ENCODE assay signal across 26 cellular contexts in genomic region chr4:31108762-31109161, GRCh38.
"Had no signal": no experiment of that assay in that cellular context is flagged by ENCODE, and none has a peak within 500 bp of the region (broad histone marks: within the 10 kb centered on the region; RNA-seq: fewer than 3 reads in every experiment).

No MANE protein-coding gene starts in this region.

- H3K4me3 ChIP-seq: ascending aorta, body of pancreas, MG63 had no signal

- H3K36me3 Mint-ChIP-seq: activated naive CD4-positive, alpha-beta T cell treated with anti-CD3 and anti-CD28 coated beads, Interleukin-2, amount 50 U/mL, for 72 hours; T-cell had no signal

- H3K4me3 Mint-ChIP-seq: activated CD4-positive, alpha-beta T cell treated with anti-CD3 and anti-CD28 coated beads for 36 hours; activated CD8-positive, alpha-beta T cell treated with anti-CD3 and anti-CD28 coated beads for 36 hours; activated naive CD8-positive, alpha-beta T cell treated with anti-CD3 and anti-CD28 coated beads, Interleukin-2, amount 50 U/mL, for 24 hours; activated T-helper 1 cell treated with anti-CD3 and anti-CD28 coated beads, Interleukin-12 subunit alpha, Interleukin-12 subunit beta, Interleukin-2, Interleukin-4 antibody, amounts not matched to agents 30 ng/mL and 10 ng/mL and 1 ng/mL, durations not matched to agents 14 hours and 24 hours and 36 hours; T-cell had no signal

- H3K36me3 ChIP-seq: ascending aorta, MG63 had no signal

- H3K9me3 Mint-ChIP-seq: activated naive CD8-positive, alpha-beta T cell treated with anti-CD3 and anti-CD28 coated beads, Interleukin-2, amount 50 U/mL, for 24 hours had no signal

- H3K27ac ChIP-seq: body of pancreas had no signal

- ATAC-seq: activated CD4-positive, alpha-beta T cell treated with anti-CD3 and anti-CD28 coated beads for 36 hours; activated CD8-positive, alpha-beta T cell treated with anti-CD3 and anti-CD28 coated beads for 36 hours; activated naive CD4-positive, alpha-beta T cell treated with anti-CD3 and anti-CD28 coated beads, Interleukin-2, amount 50 U/mL, for 72 hours; activated naive CD8-positive, alpha-beta T cell treated with anti-CD3 and anti-CD28 coated beads, Interleukin-2, amount 50 U/mL, for 24 hours; body of pancreas; T-cell had no signal

- H3K9me3 ChIP-seq: ascending aorta, body of pancreas, MG63 had no signal

- DNase-seq: activated CD4-positive, alpha-beta T cell treated with anti-CD3 and anti-CD28 coated beads for 36 hours; activated CD8-positive, alpha-beta memory T cell treated with anti-CD3 and anti-CD28 coated beads, Interleukin-2, amount 50 U/mL, for 4 hours; activated CD8-positive, alpha-beta T cell treated with anti-CD3 and anti-CD28 coated beads for 36 hours; activated effector memory CD4-positive, alpha-beta T cell treated with Interleukin-2 at 50 U/mL for 16 hours; activated naive CD4-positive, alpha-beta T cell treated with Interleukin-2 at 50 U/mL for 16 hours; activated naive CD8-positive, alpha-beta T cell treated with anti-CD3 and anti-CD28 coated beads, Interleukin-2, amount 50 U/mL, for 24 hours; amniotic stem cell; body of pancreas; MG63; MV-4-11; NCI-H1092 treated with DMSO at 0.1 percent for 48 hours; NCI-H1417 treated with DMSO at 0.1 percent for 48 hours; NCI-H1694; NCI-H2029; NCI-H2107; NCI-H2171 treated with DMSO at 0.1 percent for 48 hours; NCI-H226; NCI-H526; NCI-H774; SIG-M5; T-cell; T-helper 2 cell; T1000 had no signal

- H3K27me3 Mint-ChIP-seq: activated CD4-positive, alpha-beta T cell treated with anti-CD3 and anti-CD28 coated beads for 36 hours; activated CD8-positive, alpha-beta T cell treated with anti-CD3 and anti-CD28 coated beads for 36 hours; activated naive CD8-positive, alpha-beta T cell treated with anti-CD3 and anti-CD28 coated beads, Interleukin-2, amount 50 U/mL, for 24 hours; T-cell had no signal

- H3K27ac Mint-ChIP-seq: activated CD4-positive, alpha-beta T cell treated with anti-CD3 and anti-CD28 coated beads for 36 hours; activated CD8-positive, alpha-beta T cell treated with anti-CD3 and anti-CD28 coated beads for 36 hours; activated naive CD4-positive, alpha-beta T cell treated with anti-CD3 and anti-CD28 coated beads, Interleukin-2, amount 50 U/mL, for 72 hours; activated naive CD8-positive, alpha-beta T cell treated with anti-CD3 and anti-CD28 coated beads, Interleukin-2, amount 50 U/mL, for 24 hours; activated T-helper 1 cell treated with anti-CD3 and anti-CD28 coated beads, Interleukin-12 subunit alpha, Interleukin-12 subunit beta, Interleukin-2, Interleukin-4 antibody, amounts not matched to agents 30 ng/mL and 10 ng/mL and 1 ng/mL, durations not matched to agents 14 hours and 24 hours and 36 hours; T-cell had no signal

- H3K4me1 Mint-ChIP-seq: activated CD4-positive, alpha-beta T cell treated with anti-CD3 and anti-CD28 coated beads for 36 hours; activated naive CD8-positive, alpha-beta T cell treated with anti-CD3 and anti-CD28 coated beads, Interleukin-2, amount 50 U/mL, for 24 hours; T-cell had no signal

- H3K27me3 ChIP-seq: ascending aorta, body of pancreas, MG63 had no signal
